Comparison of ENCODE assay signal across 8 cellular contexts in the genomic region with DNA sequence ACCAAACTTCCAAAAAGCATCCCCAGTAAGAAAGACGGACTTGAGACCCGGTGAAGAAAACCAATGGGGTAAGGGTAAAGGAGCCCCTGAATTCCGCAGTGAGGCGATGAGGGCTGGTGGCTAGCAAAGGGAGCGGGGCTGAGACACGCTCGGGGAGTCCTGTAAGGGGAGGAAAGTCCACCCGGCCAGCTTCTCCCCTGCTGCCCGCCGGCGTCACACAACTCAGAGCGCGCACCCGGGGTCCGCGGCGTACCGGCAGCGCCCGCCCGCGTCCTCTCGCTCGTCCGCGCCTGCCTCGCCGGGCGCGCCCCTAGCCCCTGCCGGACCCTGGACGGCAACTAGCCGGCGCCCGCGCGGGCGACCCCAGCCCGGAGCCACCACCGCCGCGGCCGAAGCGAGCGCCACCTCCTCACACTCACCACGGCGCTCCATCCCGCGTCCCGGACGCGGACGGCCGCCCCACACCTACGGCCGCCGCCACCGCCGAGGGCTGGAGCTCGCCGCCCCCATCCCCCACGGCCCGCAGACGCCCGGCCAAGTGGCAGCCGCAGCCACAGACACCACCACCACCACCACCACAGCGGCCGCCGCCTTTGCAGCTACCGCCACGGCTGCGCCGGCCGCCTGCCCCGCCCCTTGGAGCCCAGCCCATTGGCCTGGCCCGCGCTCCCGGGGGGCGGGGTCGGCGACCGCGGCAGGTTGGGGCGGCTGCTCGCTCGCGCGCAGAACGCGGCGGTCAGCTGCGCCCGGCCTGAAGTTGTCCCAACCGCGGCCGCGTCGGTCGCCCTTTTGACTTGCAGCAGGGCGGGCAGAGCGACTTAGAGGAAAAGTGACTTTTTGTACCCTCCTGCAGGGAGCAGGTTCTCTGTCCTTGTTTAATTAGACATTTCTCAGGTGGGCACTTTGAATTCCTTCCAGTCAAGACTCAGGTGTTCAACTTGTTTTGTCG. TPM values are rescaled to one million over a fixed set of nuclear protein-coding genes. Genes with fewer than 3 reads are reported as not detected.
DNase-seq lines count a peak whose midpoint lies in the region; ATAC-seq and TF ChIP-seq lines count a peak whose summit lies in the region.

No MANE protein-coding gene starts in this region.

- peaks cover 4% of the 10 kb centered on the region; the same call in 1 of the 2 replicates for H3K4me1 ChIP-seq in SJCRH30

- BruUV-seq in Calu3 (replicated peaks; lab: Mats Ljungman, UMichigan): no TSS peak

- H3K36me3 Mint-ChIP-seq in Calu3 (ENCODE audit: insufficient read depth, unreplicated experiment): peaks cover 28% of the 10 kb centered on the region

- H3K27ac ChIP-seq in SJCRH30: no peak overlapping the region

- H3K4me1 Mint-ChIP-seq in Calu3 (ENCODE audit: low read depth, unreplicated experiment): peaks cover 44% of the 10 kb centered on the region

- TF ChIP-seq CTCF in Calu3 (IDR thresholded peaks at IDR 0.05; ENCODE audit: unreplicated experiment) (no peak), kidney epithelial cell (IDR thresholded peaks at IDR 0.05; ENCODE audit: insufficient read depth, low read length, poor library complexity, severe bottlenecking) (no peak)

- H3K4me3 Mint-ChIP-seq in Calu3 (ENCODE audit: low read depth, unreplicated experiment): peak overlapping the region; percentile 88

- ATAC-seq in GM19397 (IDR thresholded peaks at IDR 0.05; ENCODE audit: unreplicated experiment) (peak; percentile 90), HG03460 (IDR thresholded peaks at IDR 0.05; ENCODE audit: unreplicated experiment) (peak; percentile 82)

- H3K4me3 ChIP-seq in SJCRH30 (peak overlapping the region; percentile 71), kidney epithelial cell (ENCODE audit: low read depth, low read length) (peak overlapping the region; percentile 97)

- H3K27me3 Mint-ChIP-seq in Calu3 (ENCODE audit: unreplicated experiment): no peaks in the 10 kb centered on the region

- CTCF ChIA-PET in Calu3 (lab: Charles Lee): interaction anchor here (1.0 to 1.5 kb wide), 4 partner anchors 17 to 185 kb away, joined by 3 to 4 read pairs (median 3); no protein-coding TSS in a partner anchor

- peak overlapping the region; percentile 78 for H3K27ac Mint-ChIP-seq in Calu3 (ENCODE audit: unreplicated experiment)

- H3K27me3 ChIP-seq in SJCRH30: peaks cover 6% of the 10 kb centered on the region; the same call in 1 of the 2 replicates
- H3K27me3 ChIP-seq in kidney epithelial cell (ENCODE audit: control insufficient read depth, insufficient read depth, low read length): no peaks in the 10 kb centered on the region

- peak; percentile 95 for DNase-seq in Calu3
- peak; percentile 68 to 69 for DNase-seq in SJCRH30
- peak; percentile 56 for DNase-seq in cerebellar cortex (ENCODE audit: low spot score)
- no peak for DNase-seq in kidney epithelial cell (ENCODE audit: low read depth)
- peak; percentile 27 to 28 for DNase-seq in stimulated activated CD4-positive, alpha-beta T cell treated with anti-CD3 and anti-CD28 coated beads, Interleukin-4, amount 100 ng/mL, for 48 hours (ENCODE audit: low read depth in 2 of 2)
- no peak for DNase-seq in medulla oblongata (ENCODE audit: extremely low spot score)

- no peaks in the 10 kb centered on the region for H3K9me3 Mint-ChIP-seq in Calu3 (ENCODE audit: low read depth, unreplicated experiment)

- intact Hi-C loops in Calu3 (cut with micrococcal nuclease; ENCODE audit: unreplicated experiment): loop anchor here (2.0 kb wide), 2 partner anchors 69 to 77 kb away; no protein-coding TSS in a partner anchor

- H3K9me3 ChIP-seq in SJCRH30 (replicated peaks): no peaks in the 10 kb centered on the region; the same call in 1 of the 2 replicates

- H3K36me3 ChIP-seq in SJCRH30: no peaks in the 10 kb centered on the region
- H3K36me3 ChIP-seq in kidney epithelial cell (ENCODE audit: control insufficient read depth, insufficient read depth, low read length): no peaks in the 10 kb centered on the region

RNA-seq across cellular contexts. Expression of gene ARHGAP29, which starts 10.0 kb away (rescaled TPM):
- total RNA-seq in Calu3 (2022) (57.9 and 62.6 TPM in 2 replicates), kidney epithelial cell (80.4 and 82.3 TPM in 2 replicates)
- 15.5 and 18.4 TPM in 2 replicates for total RNA-seq in SJCRH30 (2014; rRNA removed; shearing (Covaris generic))

Comparison
In these comparisons a context has a peak if more than half of its experiments do, and no peak if none do; other contexts are left out.
1. DNase-seq: peak in Calu3 (single experiment), SJCRH30 (2 of 2), cerebellar cortex (single experiment) and stimulated activated CD4-positive, alpha-beta T cell treated with anti-CD3 and anti-CD28 coated beads, Interleukin-4, amount 100 ng/mL, for 48 hours (2 of 2); none in kidney epithelial cell (single experiment) and medulla oblongata (single experiment).